In genomic region chr2:219209818-219210571, GRCh38 we compare ENCODE assay signal across 14 cellular contexts. TPM values are rescaled to one million over a fixed set of nuclear protein-coding genes. Genes with fewer than 3 reads are reported as not detected.
A peak's percentile ranks its signal among the peaks of the same experiment; 100 is the strongest.
DNase-seq lines count a peak whose midpoint lies in the region; ATAC-seq, FAIRE-seq and TF ChIP-seq lines count a peak whose summit lies in the region.
"Had no signal": no experiment of that assay in that cellular context is flagged by ENCODE, and none has a peak within 500 bp of the region (broad histone marks: within the 10 kb centered on the region; RNA-seq: fewer than 3 reads in every experiment).

No MANE protein-coding gene starts in this region.

- TF ChIP-seq RAD21 in HepG2 (CRISPR knock-in tag; IDR thresholded peaks at IDR 0.05), result no peak

- ATAC-seq in CD8-positive, alpha-beta T cell, result no peak
- ATAC-seq in HepG2, result no peak
- ATAC-seq in HG03354 (IDR thresholded peaks at IDR 0.05; ENCODE audit: poor library complexity, severe bottlenecking, unreplicated experiment), result no peak
- no peak for ATAC-seq in upper lobe of left lung (ENCODE audit: low FRiP score in 2 of 2)

- TF ChIP-seq CTCF in 22Rv1 (IDR thresholded peaks at IDR 0.05) (no peak), HepG2 (CRISPR knock-in tag; IDR thresholded peaks at IDR 0.05) (no peak), D721Med (IDR thresholded peaks at IDR 0.05; ENCODE audit: insufficient read depth, missing control alignments) (no peak), upper lobe of left lung (IDR thresholded peaks at IDR 0.05) (no peak)
- TF ChIP-seq CTCF in CD8-positive, alpha-beta T cell (IDR thresholded peaks at IDR 0.05), result no peak

- H2AFZ ChIP-seq in HepG2 (ENCODE audit: low read length), result no peak overlapping the region

- H4K20me1 ChIP-seq in HepG2 (ENCODE audit: insufficient read depth, low read length), result no peaks in the 10 kb centered on the region

- peak overlapping the region; percentile 92 for H3K27ac ChIP-seq in 22Rv1
- no peak overlapping the region for H3K27ac ChIP-seq in CD8-positive, alpha-beta T cell (ENCODE audit: low read depth, low read length)
- H3K27ac ChIP-seq in HepG2 (ENCODE audit: extremely low read length, insufficient read depth, low read length), result peak overlapping the region; percentile 95
- H3K27ac ChIP-seq in upper lobe of left lung, result peak overlapping the region in 1 of 4 donors; percentile 5
- H3K27ac ChIP-seq: prostate gland, thoracic aorta had no signal

- peak overlapping the region; percentile 82 for H3K27ac Mint-ChIP-seq in CD8-positive, alpha-beta T cell
- H3K27ac Mint-ChIP-seq in activated CD4-positive, alpha-beta memory T cell treated with anti-CD3 and anti-CD28 coated beads, Interleukin-2, amount 10 ng/mL, durations not matched to agents 7 days and 5 days, result peak overlapping the region; percentile 88
- H3K27ac Mint-ChIP-seq: activated B cell treated with CpG ODN at 0.5 μM for 24 hours had no signal

- peaks cover 6% of the 10 kb centered on the region for H3K79me2 ChIP-seq in HepG2 (ENCODE audit: insufficient read depth, low read length)

- FAIRE-seq in HepG2 (lab: Jason Lieb, UNC) (no peak), D721Med (lab: Jason Lieb, UNC) (no peak)

- H3K27me3 ChIP-seq in CD8-positive, alpha-beta T cell (ENCODE audit: insufficient read depth, low read length), result no peaks in the 10 kb centered on the region
- H3K27me3 ChIP-seq in HepG2 (ENCODE audit: control insufficient read depth in 1 of 2, insufficient read depth in 2 of 2, low read length in 2 of 2), result no peaks in the 10 kb centered on the region; a peak in 1 of 5 replicates
- H3K27me3 ChIP-seq in upper lobe of left lung, result no peaks in the 10 kb centered on the region

- no peaks in the 10 kb centered on the region for H3K9me3 Mint-ChIP-seq in CD8-positive, alpha-beta T cell
- no peaks in the 10 kb centered on the region for H3K9me3 Mint-ChIP-seq in activated CD4-positive, alpha-beta memory T cell treated with anti-CD3 and anti-CD28 coated beads, Interleukin-2, amount 10 ng/mL, durations not matched to agents 7 days and 5 days
- H3K9me3 Mint-ChIP-seq: activated B cell treated with CpG ODN at 0.5 μM for 24 hours had no signal

- peaks cover 44% of the 10 kb centered on the region for H3K36me3 Mint-ChIP-seq in CD8-positive, alpha-beta T cell
- H3K36me3 Mint-ChIP-seq in activated CD4-positive, alpha-beta memory T cell treated with anti-CD3 and anti-CD28 coated beads, Interleukin-2, amount 10 ng/mL, durations not matched to agents 7 days and 5 days (ENCODE audit: low read depth), result peaks cover 45% of the 10 kb centered on the region

- in situ Hi-C loops in HepG2 (cut with HindIII; ENCODE audit: extremely low pct_ligation_motif_present, low pct_unique_long_range_greater_than_20kb), result loop anchor here (5.0 kb wide), 1 partner anchor 38 kb away; the partner anchor contains the start of gene SLC23A3

- H3K9ac ChIP-seq in HepG2 (ENCODE audit: insufficient read depth, low read depth, low read length), result no peak overlapping the region

- CTCF ChIA-PET in CD8-positive, alpha-beta T cell (lab: Charles Lee), result interaction anchor here (0.9 to 20.3 kb wide), 10 partner anchors 20 to 90 kb away, joined by 3 to 228 read pairs (median 12); partner anchors contain the start of genes ANKZF1, ATG9A, CNPPD1 and NHEJ1
- CTCF ChIA-PET in activated CD4-positive, alpha-beta memory T cell treated with anti-CD3 and anti-CD28 coated beads, Interleukin-2, amount 10 ng/mL, durations not matched to agents 7 days and 5 days (lab: Charles Lee), result interaction anchor here (1.4 to 2.1 kb wide), 4 partner anchors 8 to 39 kb away, joined by 3 to 11 read pairs (median 8); partner anchors contain the start of genes ABCB6 and SLC23A3
- CTCF ChIA-PET in HepG2 (lab: Yijun Ruan, JAX; ENCODE audit: low intra/inter-chr PET ratio, low total read pairs), result interaction anchor here (2.2 to 2.5 kb wide), 2 partner anchors 38 to 50 kb away, joined by 17 to 28 read pairs; partner anchors contain the start of gene NHEJ1

- TF ChIP-seq POLR2A in HepG2 (IDR thresholded peaks at IDR 0.05; ENCODE audit: insufficient read depth in 1 of 2, low read depth in 2 of 2, low read length in 2 of 2) (no peak), upper lobe of left lung (IDR thresholded peaks at IDR 0.05) (no peak)

- no peak for DNase-seq in CD8-positive, alpha-beta T cell
- DNase-seq in activated CD4-positive, alpha-beta memory T cell treated with anti-CD3 and anti-CD28 coated beads, Interleukin-2, amount 10 ng/mL, durations not matched to agents 7 days and 5 days, result no peak
- DNase-seq in HepG2 (ENCODE audit: low spot score) (no peak), D721Med (ENCODE audit: insufficient read length, low spot score) (no peak), upper lobe of left lung (no peak), NCI-H510A treated with DMSO at 0.1 percent for 48 hours (lab: John Stamatoyannopoulos, UW) (no peak)
- DNase-seq: activated B cell treated with CpG ODN at 0.5 μM for 24 hours; activated T-cell treated with anti-CD3 and anti-CD28 coated beads, Interleukin-2, amount 50 U/mL, for 48 hours; hypothalamus; NCI-H1105 treated with DMSO at 0.1 percent for 48 hours had no signal

- TF ChIP-seq EP300 in HepG2 (IDR thresholded peaks at IDR 0.05; ENCODE audit: low read depth in 2 of 2, low read length in 2 of 2), result no peak
- TF ChIP-seq EP300 in HepG2 (CRISPR knock-in tag; IDR thresholded peaks at IDR 0.05; ENCODE audit: borderline replicate concordance), result no peak
- TF ChIP-seq EP300 in upper lobe of left lung (IDR thresholded peaks at IDR 0.05), result no peak

- H3K4me1 ChIP-seq in CD8-positive, alpha-beta T cell (ENCODE audit: insufficient read depth, low read length), result peaks cover 48% of the 10 kb centered on the region
- H3K4me1 ChIP-seq in HepG2 (ENCODE audit: insufficient read depth, low read length) (peaks cover 65% of the 10 kb centered on the region), upper lobe of left lung (peaks cover 17 to 23% (median 20%) of the 10 kb centered on the region in 4 donors)

- no peak overlapping the region for H3K4me3 ChIP-seq in CD8-positive, alpha-beta T cell (ENCODE audit: low read depth, low read length)
- H3K4me3 ChIP-seq in HepG2 (replicated peaks in 1 of 3; ENCODE audit: insufficient read depth in 1 of 3, low read depth in 2 of 3, low read length in 3 of 3), result no peak overlapping the region
- no peak overlapping the region for H3K4me3 ChIP-seq in upper lobe of left lung
- H3K4me3 ChIP-seq: prostate gland, thoracic aorta had no signal

- BruUV-seq in HepG2 (replicated peaks; lab: Mats Ljungman, UMichigan), result no TSS peak

- H3K9me3 ChIP-seq in CD8-positive, alpha-beta T cell (ENCODE audit: low read length), result no peaks in the 10 kb centered on the region
- no peaks in the 10 kb centered on the region for H3K9me3 ChIP-seq in HepG2 (ENCODE audit: low read length)
- H3K9me3 ChIP-seq in upper lobe of left lung, result no peaks in the 10 kb centered on the region
- H3K9me3 ChIP-seq: prostate gland, thoracic aorta had no signal

- intact Hi-C loops in CD8-positive, alpha-beta T cell (cut with DNase I, micrococcal nuclease), result loop anchor here (2.0 to 10.0 kb wide), 4 partner anchors 39 to 495 kb away; partner anchors contain the start of genes SLC23A3 (in 1 of the 2) and TTLL4 (in 1 of the 2)
- intact Hi-C loops in HepG2 (cut with micrococcal nuclease; ENCODE audit: unreplicated experiment), result no loop called here

- no peak overlapping the region for H3K4me2 ChIP-seq in HepG2 (ENCODE audit: low read depth, low read length)

- peaks cover 46% of the 10 kb centered on the region for H3K4me1 Mint-ChIP-seq in CD8-positive, alpha-beta T cell (ENCODE audit: low read depth)
- peaks cover 64% of the 10 kb centered on the region for H3K4me1 Mint-ChIP-seq in activated CD4-positive, alpha-beta memory T cell treated with anti-CD3 and anti-CD28 coated beads, Interleukin-2, amount 10 ng/mL, durations not matched to agents 7 days and 5 days

- H3K4me3 Mint-ChIP-seq in CD8-positive, alpha-beta T cell, result no peak overlapping the region
- H3K4me3 Mint-ChIP-seq in activated CD4-positive, alpha-beta memory T cell treated with anti-CD3 and anti-CD28 coated beads, Interleukin-2, amount 10 ng/mL, durations not matched to agents 7 days and 5 days, result no peak overlapping the region
- H3K4me3 Mint-ChIP-seq: activated B cell treated with CpG ODN at 0.5 μM for 24 hours had no signal

- 96% methylated on average over 15 of the region's 15 CpGs for WGBS in HepG2 (ENCODE audit: low lambda C conversion rate)
- WGBS in upper lobe of left lung, 2 donors, result 74 to 75% methylated on average over 12 to 15 of the region's 15 CpGs

- no peaks in the 10 kb centered on the region for H3K27me3 Mint-ChIP-seq in CD8-positive, alpha-beta T cell (ENCODE audit: low read depth)
- H3K27me3 Mint-ChIP-seq in activated CD4-positive, alpha-beta memory T cell treated with anti-CD3 and anti-CD28 coated beads, Interleukin-2, amount 10 ng/mL, durations not matched to agents 7 days and 5 days, result no peaks in the 10 kb centered on the region
- H3K27me3 Mint-ChIP-seq: activated B cell treated with CpG ODN at 0.5 μM for 24 hours had no signal

- POLR2A ChIA-PET in CD8-positive, alpha-beta T cell (lab: Charles Lee), result interaction anchor here (0.5 to 5.0 kb wide), 7 partner anchors 9 to 85 kb away, joined by 3 to 95 read pairs (median 4); partner anchors contain the start of genes ABCB6, CNPPD1 and RETREG2
- POLR2A ChIA-PET in activated CD4-positive, alpha-beta memory T cell treated with anti-CD3 and anti-CD28 coated beads, Interleukin-2, amount 10 ng/mL, durations not matched to agents 7 days and 5 days (lab: Charles Lee), result interaction anchor here (0.7 to 5.0 kb wide), 6 partner anchors 8 to 43 kb away, joined by 3 to 160 read pairs (median 21); partner anchors contain the start of genes ABCB6, ANKZF1, ATG9A and CNPPD1
- POLR2A ChIA-PET in HepG2 (lab: Yijun Ruan, JAX), result interaction anchor here (2.6 to 5.6 kb wide), 7 partner anchors 7 to 40 kb away, joined by 11 to 227 read pairs (median 73); partner anchors contain the start of genes ABCB6, ANKZF1, ATG9A and CNPPD1

- H3K36me3 ChIP-seq in CD8-positive, alpha-beta T cell (ENCODE audit: insufficient read depth, low read length), result peaks cover 12% of the 10 kb centered on the region
- H3K36me3 ChIP-seq in HepG2 (replicated peaks in 1 of 2; ENCODE audit: control insufficient read depth in 1 of 2, insufficient read depth in 2 of 2, low read length in 2 of 2) (peaks cover 32 to 51% of the 10 kb centered on the region in 2 experiments), upper lobe of left lung (peaks cover 0 to 59% (median 32%) of the 10 kb centered on the region in 4 donors)

RNA-seq across cellular contexts. Expression of gene ZFAND2B, which starts 3.4 kb away (rescaled TPM):
- total RNA-seq in CD8-positive, alpha-beta T cell, result 10 to 100 TPM; 74.3 to 78.7 TPM
- total RNA-seq in activated CD4-positive, alpha-beta memory T cell treated with anti-CD3 and anti-CD28 coated beads, Interleukin-2, amount 10 ng/mL, durations not matched to agents 7 days and 5 days, result 10 to 100 TPM; 51.4 to 56.7 TPM
- total RNA-seq in HepG2 (2016; rRNA removed; fragmentation: Illumina TruSeq; extraction: Trizol) (39.4 and 53.3 TPM in 2 replicates), upper lobe of left lung (10 to 100 TPM; 38.7 to 59.7 (median 43.3) TPM)
- total RNA-seq in HepG2 (2016; cell fraction: cytosol; rRNA removed; fragmentation: Illumina TruSeq; extraction: Trizol; ENCODE audit: low read depth), result 97.6 and 112 TPM in 2 replicates
- total RNA-seq in HepG2 (2016; cell fraction: insoluble cytoplasmic fraction; rRNA removed; fragmentation: Illumina TruSeq; extraction: Trizol), result 37.3 and 56.7 TPM in 2 replicates
- 81.3 and 81.5 TPM in 2 replicates for total RNA-seq in HepG2 (2016; cell fraction: membrane; rRNA removed; fragmentation: Illumina TruSeq; extraction: Trizol)
- 38.7 and 41.0 TPM in 2 replicates for total RNA-seq in HepG2 (2016; cell fraction: nucleus; rRNA removed; fragmentation: Illumina TruSeq; extraction: Trizol)
- polyA plus RNA-seq in HepG2 (2011; rRNA removed), result 115 and 139 TPM in 2 replicates
- polyA plus RNA-seq in HepG2 (2011; cell fraction: cytosol; rRNA removed), result 86.0 and 119 TPM in 2 replicates
- polyA plus RNA-seq in HepG2 (2011; cell fraction: nucleus; rRNA removed), result 440 and 456 TPM in 2 replicates
- 61.3 and 62.2 TPM in 2 replicates for polyA plus RNA-seq in HepG2 (2012)
- 85.1 and 89.2 TPM in 2 replicates for polyA plus RNA-seq in HepG2 (2016; cell fraction: cytosol; fragmentation: Illumina TruSeq; extraction: Trizol; ENCODE audit: low read depth)
- polyA plus RNA-seq in HepG2 (2016; cell fraction: insoluble cytoplasmic fraction; fragmentation: Illumina TruSeq; extraction: Trizol; ENCODE audit: low read depth), result 42.7 and 45.5 TPM in 2 replicates
- polyA plus RNA-seq in HepG2 (2016; cell fraction: membrane; fragmentation: Illumina TruSeq; extraction: Trizol; ENCODE audit: low read depth), result 68.1 and 69.5 TPM in 2 replicates
- 75.7 and 78.1 TPM in 2 replicates for polyA plus RNA-seq in HepG2 (2016; cell fraction: nucleus; fragmentation: Illumina TruSeq; extraction: Trizol; ENCODE audit: insufficient read depth, low read depth)
- 29.2 and 84.0 TPM in 2 replicates for polyA minus RNA-seq in HepG2 (2011; rRNA and poly(A)+ RNA removed; ENCODE audit: low replicate concordance)
- polyA minus RNA-seq in HepG2 (2011; cell fraction: cytosol; rRNA and poly(A)+ RNA removed), result 21.6 and 22.7 TPM in 2 replicates
- polyA minus RNA-seq in HepG2 (2011; cell fraction: nucleus; rRNA and poly(A)+ RNA removed), result 88.6 and 99.7 TPM in 2 replicates

RNA-seq across cellular contexts. Expression of gene ABCB6, which starts 8.8 kb away (rescaled TPM):
- total RNA-seq in CD8-positive, alpha-beta T cell, result 1 to 10 TPM; 3.4 to 3.5 TPM
- total RNA-seq in activated CD4-positive, alpha-beta memory T cell treated with anti-CD3 and anti-CD28 coated beads, Interleukin-2, amount 10 ng/mL, durations not matched to agents 7 days and 5 days, result 10 to 100 TPM; 15.2 to 17.9 TPM
- 51.3 and 137 TPM in 2 replicates for total RNA-seq in HepG2 (2016; rRNA removed; fragmentation: Illumina TruSeq; extraction: Trizol)
- 28.1 and 35.8 TPM in 2 replicates for total RNA-seq in HepG2 (2016; cell fraction: cytosol; rRNA removed; fragmentation: Illumina TruSeq; extraction: Trizol; ENCODE audit: low read depth)
- 43.5 and 141 TPM in 2 replicates for total RNA-seq in HepG2 (2016; cell fraction: insoluble cytoplasmic fraction; rRNA removed; fragmentation: Illumina TruSeq; extraction: Trizol)
- total RNA-seq in HepG2 (2016; cell fraction: membrane; rRNA removed; fragmentation: Illumina TruSeq; extraction: Trizol), result 47.7 and 48.7 TPM in 2 replicates
- total RNA-seq in HepG2 (2016; cell fraction: nucleus; rRNA removed; fragmentation: Illumina TruSeq; extraction: Trizol), result 116 and 133 TPM in 2 replicates
- polyA plus RNA-seq in HepG2 (2011; rRNA removed), result 91.1 and 106 TPM in 2 replicates
- polyA plus RNA-seq in HepG2 (2011; cell fraction: cytosol; rRNA removed), result 41.3 and 55.0 TPM in 2 replicates
- 379 and 422 TPM in 2 replicates for polyA plus RNA-seq in HepG2 (2011; cell fraction: nucleus; rRNA removed)
- 116 and 121 TPM in 2 replicates for polyA plus RNA-seq in HepG2 (2012)
- polyA plus RNA-seq in HepG2 (2016; cell fraction: cytosol; fragmentation: Illumina TruSeq; extraction: Trizol; ENCODE audit: low read depth), result 19.8 and 20.8 TPM in 2 replicates
- polyA plus RNA-seq in HepG2 (2016; cell fraction: insoluble cytoplasmic fraction; fragmentation: Illumina TruSeq; extraction: Trizol; ENCODE audit: low read depth), result 40.4 and 42.9 TPM in 2 replicates
- polyA plus RNA-seq in HepG2 (2016; cell fraction: membrane; fragmentation: Illumina TruSeq; extraction: Trizol; ENCODE audit: low read depth), result 30.7 and 31.5 TPM in 2 replicates
- polyA plus RNA-seq in HepG2 (2016; cell fraction: nucleus; fragmentation: Illumina TruSeq; extraction: Trizol; ENCODE audit: insufficient read depth, low read depth), result 219 and 220 TPM in 2 replicates
- polyA minus RNA-seq in HepG2 (2011; rRNA and poly(A)+ RNA removed; ENCODE audit: low replicate concordance), result 38.6 and 282 TPM in 2 replicates
- 35.0 and 43.2 TPM in 2 replicates for polyA minus RNA-seq in HepG2 (2011; cell fraction: cytosol; rRNA and poly(A)+ RNA removed)
- 86.5 and 121 TPM in 2 replicates for polyA minus RNA-seq in HepG2 (2011; cell fraction: nucleus; rRNA and poly(A)+ RNA removed)
- 10 to 100 TPM; 11.0 to 35.6 (median 21.9) TPM for total RNA-seq in upper lobe of left lung

RNA-seq across cellular contexts. Expression of gene ATG9A, which starts 19.4 kb away (rescaled TPM):
- 100 to 1,000 TPM; 103 to 116 TPM for total RNA-seq in CD8-positive, alpha-beta T cell
- 10 to 100 TPM; 58.9 to 60.7 TPM for total RNA-seq in activated CD4-positive, alpha-beta memory T cell treated with anti-CD3 and anti-CD28 coated beads, Interleukin-2, amount 10 ng/mL, durations not matched to agents 7 days and 5 days
- total RNA-seq in HepG2 (2016; rRNA removed; fragmentation: Illumina TruSeq; extraction: Trizol), result 22.2 and 35.0 TPM in 2 replicates
- 4.5 and 6.5 TPM in 2 replicates for total RNA-seq in HepG2 (2016; cell fraction: cytosol; rRNA removed; fragmentation: Illumina TruSeq; extraction: Trizol; ENCODE audit: low read depth)
- total RNA-seq in HepG2 (2016; cell fraction: insoluble cytoplasmic fraction; rRNA removed; fragmentation: Illumina TruSeq; extraction: Trizol), result 20.4 and 32.7 TPM in 2 replicates
- 16.0 and 25.9 TPM in 2 replicates for total RNA-seq in HepG2 (2016; cell fraction: membrane; rRNA removed; fragmentation: Illumina TruSeq; extraction: Trizol)
- total RNA-seq in HepG2 (2016; cell fraction: nucleus; rRNA removed; fragmentation: Illumina TruSeq; extraction: Trizol), result 35.0 and 40.9 TPM in 2 replicates
- 131 and 172 TPM in 2 replicates for polyA plus RNA-seq in HepG2 (2011; rRNA removed)
- 123 and 128 TPM in 2 replicates for polyA plus RNA-seq in HepG2 (2011; cell fraction: cytosol; rRNA removed)
- 189 and 211 TPM in 2 replicates for polyA plus RNA-seq in HepG2 (2011; cell fraction: nucleus; rRNA removed)
- 94.7 and 110 TPM in 2 replicates for polyA plus RNA-seq in HepG2 (2012)
- 5.3 and 5.7 TPM in 2 replicates for polyA plus RNA-seq in HepG2 (2016; cell fraction: cytosol; fragmentation: Illumina TruSeq; extraction: Trizol; ENCODE audit: low read depth)
- polyA plus RNA-seq in HepG2 (2016; cell fraction: insoluble cytoplasmic fraction; fragmentation: Illumina TruSeq; extraction: Trizol; ENCODE audit: low read depth), result 22.5 and 28.3 TPM in 2 replicates
- 17.7 and 19.4 TPM in 2 replicates for polyA plus RNA-seq in HepG2 (2016; cell fraction: membrane; fragmentation: Illumina TruSeq; extraction: Trizol; ENCODE audit: low read depth)
- polyA plus RNA-seq in HepG2 (2016; cell fraction: nucleus; fragmentation: Illumina TruSeq; extraction: Trizol; ENCODE audit: insufficient read depth, low read depth), result 57.3 and 62.1 TPM in 2 replicates
- polyA minus RNA-seq in HepG2 (2011; rRNA and poly(A)+ RNA removed; ENCODE audit: low replicate concordance), result 133 and 388 TPM in 2 replicates
- 97.2 and 111 TPM in 2 replicates for polyA minus RNA-seq in HepG2 (2011; cell fraction: cytosol; rRNA and poly(A)+ RNA removed)
- 57.6 and 91.8 TPM in 2 replicates for polyA minus RNA-seq in HepG2 (2011; cell fraction: nucleus; rRNA and poly(A)+ RNA removed)
- 10 to 100 TPM; 40.9 to 57.7 (median 49.8) TPM for total RNA-seq in upper lobe of left lung

RNA-seq across cellular contexts. Expression of gene ANKZF1, which starts 19.6 kb away (rescaled TPM):
- total RNA-seq in CD8-positive, alpha-beta T cell, result 10 to 100 TPM; 97.4 to 99.5 TPM
- 100 to 1,000 TPM; 121 to 122 TPM for total RNA-seq in activated CD4-positive, alpha-beta memory T cell treated with anti-CD3 and anti-CD28 coated beads, Interleukin-2, amount 10 ng/mL, durations not matched to agents 7 days and 5 days
- total RNA-seq in HepG2 (2016; rRNA removed; fragmentation: Illumina TruSeq; extraction: Trizol) (14.6 and 25.3 TPM in 2 replicates), upper lobe of left lung (100 to 1,000 TPM in 2 of 6 donors, 10 to 100 TPM in 4; 26.0 to 339 (median 67.2) TPM)
- total RNA-seq in HepG2 (2016; cell fraction: cytosol; rRNA removed; fragmentation: Illumina TruSeq; extraction: Trizol; ENCODE audit: low read depth), result 7.2 and 11.5 TPM in 2 replicates
- total RNA-seq in HepG2 (2016; cell fraction: insoluble cytoplasmic fraction; rRNA removed; fragmentation: Illumina TruSeq; extraction: Trizol), result 15.1 and 28.1 TPM in 2 replicates
- 9.6 and 9.7 TPM in 2 replicates for total RNA-seq in HepG2 (2016; cell fraction: membrane; rRNA removed; fragmentation: Illumina TruSeq; extraction: Trizol)
- 35.5 and 43.3 TPM in 2 replicates for total RNA-seq in HepG2 (2016; cell fraction: nucleus; rRNA removed; fragmentation: Illumina TruSeq; extraction: Trizol)
- polyA plus RNA-seq in HepG2 (2011; rRNA removed), result 128 and 131 TPM in 2 replicates
- polyA plus RNA-seq in HepG2 (2011; cell fraction: cytosol; rRNA removed), result 31.4 and 41.4 TPM in 2 replicates
- 741 and 801 TPM in 2 replicates for polyA plus RNA-seq in HepG2 (2011; cell fraction: nucleus; rRNA removed)
- 97.7 and 105 TPM in 2 replicates for polyA plus RNA-seq in HepG2 (2012)
- polyA plus RNA-seq in HepG2 (2016; cell fraction: cytosol; fragmentation: Illumina TruSeq; extraction: Trizol; ENCODE audit: low read depth), result 1.9 and 2.1 TPM in 2 replicates
- polyA plus RNA-seq in HepG2 (2016; cell fraction: insoluble cytoplasmic fraction; fragmentation: Illumina TruSeq; extraction: Trizol; ENCODE audit: low read depth), result 12.2 and 12.4 TPM in 2 replicates
- polyA plus RNA-seq in HepG2 (2016; cell fraction: membrane; fragmentation: Illumina TruSeq; extraction: Trizol; ENCODE audit: low read depth), result 3.0 and 3.3 TPM in 2 replicates
- 74.4 and 78.7 TPM in 2 replicates for polyA plus RNA-seq in HepG2 (2016; cell fraction: nucleus; fragmentation: Illumina TruSeq; extraction: Trizol; ENCODE audit: insufficient read depth, low read depth)
- 27.1 and 66.1 TPM in 2 replicates for polyA minus RNA-seq in HepG2 (2011; rRNA and poly(A)+ RNA removed; ENCODE audit: low replicate concordance)
- polyA minus RNA-seq in HepG2 (2011; cell fraction: cytosol; rRNA and poly(A)+ RNA removed), result 26.1 and 28.4 TPM in 2 replicates
- polyA minus RNA-seq in HepG2 (2011; cell fraction: nucleus; rRNA and poly(A)+ RNA removed), result 218 and 249 TPM in 2 replicates

RNA-seq across cellular contexts. Expression of gene RETREG2, which starts 31.9 kb away (rescaled TPM):
- total RNA-seq in CD8-positive, alpha-beta T cell, result 10 to 100 TPM; 76.7 to 79.0 TPM
- 100 to 1,000 TPM; 107 to 113 TPM for total RNA-seq in activated CD4-positive, alpha-beta memory T cell treated with anti-CD3 and anti-CD28 coated beads, Interleukin-2, amount 10 ng/mL, durations not matched to agents 7 days and 5 days
- total RNA-seq in HepG2 (2016; rRNA removed; fragmentation: Illumina TruSeq; extraction: Trizol) (59.7 and 86.0 TPM in 2 replicates), upper lobe of left lung (100 to 1,000 TPM in 1 of 6 donors, 10 to 100 TPM in 5; 46.1 to 100 (median 60.5) TPM)
- 29.5 and 34.8 TPM in 2 replicates for total RNA-seq in HepG2 (2016; cell fraction: cytosol; rRNA removed; fragmentation: Illumina TruSeq; extraction: Trizol; ENCODE audit: low read depth)
- 56.6 and 88.6 TPM in 2 replicates for total RNA-seq in HepG2 (2016; cell fraction: insoluble cytoplasmic fraction; rRNA removed; fragmentation: Illumina TruSeq; extraction: Trizol)
- total RNA-seq in HepG2 (2016; cell fraction: membrane; rRNA removed; fragmentation: Illumina TruSeq; extraction: Trizol), result 119 and 127 TPM in 2 replicates
- 52.2 and 63.7 TPM in 2 replicates for total RNA-seq in HepG2 (2016; cell fraction: nucleus; rRNA removed; fragmentation: Illumina TruSeq; extraction: Trizol)
- 134 and 137 TPM in 2 replicates for polyA plus RNA-seq in HepG2 (2011; rRNA removed)
- 145 and 149 TPM in 2 replicates for polyA plus RNA-seq in HepG2 (2011; cell fraction: cytosol; rRNA removed)
- 127 and 155 TPM in 2 replicates for polyA plus RNA-seq in HepG2 (2011; cell fraction: nucleus; rRNA removed)
- polyA plus RNA-seq in HepG2 (2012), result 82.7 and 89.2 TPM in 2 replicates
- 47.5 and 51.2 TPM in 2 replicates for polyA plus RNA-seq in HepG2 (2016; cell fraction: cytosol; fragmentation: Illumina TruSeq; extraction: Trizol; ENCODE audit: low read depth)
- 51.2 and 58.4 TPM in 2 replicates for polyA plus RNA-seq in HepG2 (2016; cell fraction: insoluble cytoplasmic fraction; fragmentation: Illumina TruSeq; extraction: Trizol; ENCODE audit: low read depth)
- 95.6 and 101 TPM in 2 replicates for polyA plus RNA-seq in HepG2 (2016; cell fraction: membrane; fragmentation: Illumina TruSeq; extraction: Trizol; ENCODE audit: low read depth)
- polyA plus RNA-seq in HepG2 (2016; cell fraction: nucleus; fragmentation: Illumina TruSeq; extraction: Trizol; ENCODE audit: insufficient read depth, low read depth), result 84.0 and 89.2 TPM in 2 replicates
- 148 and 315 TPM in 2 replicates for polyA minus RNA-seq in HepG2 (2011; rRNA and poly(A)+ RNA removed; ENCODE audit: low replicate concordance)
- polyA minus RNA-seq in HepG2 (2011; cell fraction: cytosol; rRNA and poly(A)+ RNA removed), result 63.9 and 70.8 TPM in 2 replicates
- polyA minus RNA-seq in HepG2 (2011; cell fraction: nucleus; rRNA and poly(A)+ RNA removed), result 91.3 and 97.2 TPM in 2 replicates
